21 cellular contexts compared by ENCODE assay signal in genomic region chr1:102535829-102536505, GRCh38.
A peak's percentile ranks its signal among the peaks of the same experiment; 100 is the strongest.
DNase-seq lines count a peak whose midpoint lies in the region; ATAC-seq, FAIRE-seq and TF ChIP-seq lines count a peak whose summit lies in the region.
"Had no signal": no experiment of that assay in that cellular context is flagged by ENCODE, and none has a peak within 500 bp of the region (broad histone marks: within the 10 kb centered on the region; RNA-seq: fewer than 3 reads in every experiment).

No MANE protein-coding gene starts in this region.

- no peaks in the 10 kb centered on the region for H3K79me1 ChIP-seq in mesendoderm (ENCODE audit: low read length)

- in situ Hi-C loops in transverse colon (cut with MboI; ENCODE audit: low pct_ligation_motif_present in 1 of 4, low pct_unique_long_range_greater_than_20kb in 1 of 4, low sequenced_read_pairs in 3 of 4): no loop called here

- TF ChIP-seq POLR2A in transverse colon (IDR thresholded peaks at IDR 0.05): no peak

- H4K8ac ChIP-seq in mesendoderm (ENCODE audit: low read depth, low read length): no peak overlapping the region

- FAIRE-seq in RCC 7860 (lab: Jason Lieb, UNC): peak; percentile 51
- FAIRE-seq: A549, G401.6, GM12892, H1 had no signal

- H3K9ac ChIP-seq in mesendoderm (ENCODE audit: low read length): no peak overlapping the region
- H3K9ac ChIP-seq: GM23248 had no signal

- no peak overlapping the region for H3K18ac ChIP-seq in mesendoderm (ENCODE audit: low read length)

- H3K9me3 ChIP-seq in A673 (ENCODE audit: low read depth, low read length, poor library complexity, severe bottlenecking) (no peaks in the 10 kb centered on the region), transverse colon (no peaks in the 10 kb centered on the region)
- H3K9me3 ChIP-seq: A549 had no signal

- H3K79me2 ChIP-seq in mesendoderm (ENCODE audit: control insufficient read depth, insufficient read depth, low read length): no peaks in the 10 kb centered on the region

- TF ChIP-seq EP300 in transverse colon (IDR thresholded peaks at IDR 0.05; ENCODE audit: low read depth): no peak

- ATAC-seq in HG02885 (IDR thresholded peaks at IDR 0.05; ENCODE audit: poor library complexity, unreplicated experiment): no peak
- ATAC-seq: A549 had no signal

- H2BK15ac ChIP-seq in mesendoderm (replicated peaks; ENCODE audit: low read depth): no peak overlapping the region

- H3K27me3 ChIP-seq in A673 (replicated peaks; ENCODE audit: insufficient read depth, low read depth, low read length, poor library complexity) (no peaks in the 10 kb centered on the region), mesendoderm (ENCODE audit: insufficient read depth, low read length, poor library complexity) (no peaks in the 10 kb centered on the region), transverse colon (no peaks in the 10 kb centered on the region)

- H3K4ac ChIP-seq in mesendoderm (ENCODE audit: low read depth, low read length): no peak overlapping the region

- TF ChIP-seq CTCF in A673 (conservative IDR thresholded peaks at IDR 0.05; ENCODE audit: low read depth, low read length) (no peak), transverse colon (IDR thresholded peaks at IDR 0.05) (no peak)

- intact Hi-C loops in A673 (cut with micrococcal nuclease; ENCODE audit: unreplicated experiment): no loop called here
- intact Hi-C loops in transverse colon (cut with DNase I; ENCODE audit: low total_unique reads): loop anchor here (10.0 kb wide), 1 partner anchor 1681 kb away; no protein-coding TSS in a partner anchor

- POLR2A ChIA-PET in A673 (lab: Charles Lee; ENCODE audit: low non-redundant PET): no interaction called here

- CTCF ChIA-PET in A673 (lab: Charles Lee): no interaction called here

- no peak overlapping the region for H2AK5ac ChIP-seq in mesendoderm (ENCODE audit: low read length)

- no CpG with 5 or more reads among the region's 5 CpGs for WGBS in mesendoderm (ENCODE audit: extremely low coverage, insufficient coverage, low lambda C conversion rate)
- 82 to 86% methylated on average over 5 of the region's 5 CpGs for WGBS in transverse colon (ENCODE audit: low coverage in 1 of 2), 2 donors

- H4K5ac ChIP-seq in mesendoderm (ENCODE audit: low read length): no peak overlapping the region

- no TSS peak for BruUV-seq in A673 (replicated peaks; lab: Mats Ljungman, UMichigan)

- no peak overlapping the region for H3K4me2 ChIP-seq in mesendoderm (ENCODE audit: low read length)
- H3K4me2 ChIP-seq: A549 had no signal

- H3K36me3 ChIP-seq in A673 (ENCODE audit: insufficient read depth, low read length, poor library complexity, severe bottlenecking) (no peaks in the 10 kb centered on the region), mesendoderm (ENCODE audit: control insufficient read depth, insufficient read depth, low read length) (no peaks in the 10 kb centered on the region), transverse colon (no peaks in the 10 kb centered on the region)

- H3K56ac ChIP-seq in mesendoderm (ENCODE audit: low read length): no peak overlapping the region

- H3K23ac ChIP-seq in mesendoderm (ENCODE audit: low read length): no peak overlapping the region

- DNase-seq in A673 (ENCODE audit: low spot score) (peak; percentile 4), HT1080 (ENCODE audit: low read depth) (peak; percentile 25), RCC 7860 (ENCODE audit: low spot score) (peak; percentile 85), mesendoderm (peak; percentile 1), transverse colon (no peak), NCI-H345 treated with DMSO at 0.1 percent for 48 hours (lab: John Stamatoyannopoulos, UW; ENCODE audit: unreplicated experiment) (no peak)
- DNase-seq: 8988T; C1 segment of cervical spinal cord; Calu3; CD4-positive, alpha-beta memory T cell; COR-L47; DMS53; DMS79 treated with DMSO at 0.1 percent for 48 hours; GM23248; H7; HCEC 1CT had no signal

- H3K27ac ChIP-seq in A673 (ENCODE audit: low read depth, low read length, poor library complexity, severe bottlenecking) (no peak overlapping the region), mesendoderm (ENCODE audit: low read depth, low read length) (no peak overlapping the region), transverse colon (no peak overlapping the region)
- H3K27ac ChIP-seq: A549, GM23248 had no signal

- H3K4me3 ChIP-seq in A673 (ENCODE audit: low read depth, low read length, poor library complexity, severe bottlenecking) (no peak overlapping the region), mesendoderm (ENCODE audit: low read length) (no peak overlapping the region), transverse colon (no peak overlapping the region)
- H3K4me3 ChIP-seq: A549, GM23248 had no signal

- H3K4me1 ChIP-seq in A673 (ENCODE audit: insufficient read depth, low read length, poor library complexity, severe bottlenecking) (no peaks in the 10 kb centered on the region), mesendoderm (ENCODE audit: control insufficient read depth, low read depth, low read length) (no peaks in the 10 kb centered on the region), transverse colon (no peaks in the 10 kb centered on the region)
- H3K4me1 ChIP-seq: A549 had no signal

- no peak overlapping the region for H2BK5ac ChIP-seq in mesendoderm (ENCODE audit: low read length)

- no peak overlapping the region for H2BK120ac ChIP-seq in mesendoderm (ENCODE audit: low read depth, low read length)

Comparison
In these comparisons a context has a peak if more than half of its experiments do, and no peak if none do; other contexts are left out.
1. DNase-seq: peak in A673 (single experiment), HT1080 (single experiment), RCC 7860 (single experiment) and mesendoderm (single experiment); none in transverse colon (single experiment) and NCI-H345 treated with DMSO at 0.1 percent for 48 hours (single experiment).